ENCODE assay signal across 2 cellular contexts in the genomic region with DNA sequence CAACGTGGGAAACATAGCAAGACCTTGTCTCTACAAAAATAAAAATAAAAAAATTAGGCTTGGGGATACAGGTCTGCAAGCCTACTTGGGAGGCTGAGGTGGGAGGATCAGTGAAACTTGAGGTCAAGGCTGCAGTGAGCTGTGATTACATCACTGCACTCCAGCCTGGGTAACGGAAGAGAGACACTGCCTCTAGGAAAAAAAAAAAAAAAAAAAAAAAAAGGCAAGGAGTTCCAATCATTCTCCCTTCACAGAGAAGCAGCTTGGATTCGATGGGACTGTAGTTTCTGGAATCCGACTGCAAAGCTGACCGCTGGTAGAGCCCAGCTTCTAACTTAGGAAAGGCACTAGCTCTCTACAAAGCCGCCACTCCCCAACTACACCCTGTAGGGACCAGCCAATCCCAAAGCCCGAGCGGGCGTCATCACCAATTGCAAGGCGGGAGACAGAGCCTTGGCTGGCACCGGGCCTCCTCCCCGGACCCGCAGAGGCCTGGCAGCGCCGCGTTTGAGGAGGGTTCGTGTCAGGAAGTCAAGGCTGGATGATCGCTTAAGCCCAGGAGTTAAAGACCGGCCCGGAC.
A peak's percentile ranks its signal among the peaks of the same experiment; 100 is the strongest.
TF ChIP-seq lines count a peak whose summit lies in the region.

No MANE protein-coding gene starts in this region.

TF ChIP-seq in HEK293, 187 proteins besides CTCF, POLR2A, EP300 and RAD21 (continued from another document):
- TF ChIP-seq, protein P1, sequence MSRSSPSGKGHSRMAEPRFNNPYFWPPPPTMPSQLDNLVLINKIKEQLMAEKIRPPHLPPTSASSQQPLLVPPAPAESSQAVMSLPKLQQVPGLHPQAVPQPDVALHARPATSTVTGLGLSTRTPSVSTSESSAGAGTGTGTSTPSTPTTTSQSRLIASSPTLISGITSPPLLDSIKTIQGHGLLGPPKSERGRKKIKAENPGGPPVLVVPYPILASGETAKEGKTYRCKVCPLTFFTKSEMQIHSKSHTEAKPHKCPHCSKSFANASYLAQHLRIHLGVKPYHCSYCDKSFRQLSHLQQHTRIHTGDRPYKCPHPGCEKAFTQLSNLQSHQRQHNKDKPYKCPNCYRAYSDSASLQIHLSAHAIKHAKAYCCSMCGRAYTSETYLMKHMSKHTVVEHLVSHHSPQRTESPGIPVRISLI (tag by site-specific recombination; IDR thresholded peaks at IDR 0.05), result peak; percentile 24; the same call in 1 of the 2 replicates
- peak; percentile 70 for TF ChIP-seq ZBTB17 (tag by site-specific recombination; IDR thresholded peaks at IDR 0.05)
- 0 out of 2 replicates have a peak, but pooled peaks have one; percentile 3 for TF ChIP-seq ATF2 (tag by site-specific recombination; IDR thresholded peaks at IDR 0.05; ENCODE audit: low read depth)
- no peak for TF ChIP-seq ZNF670 (tag by site-specific recombination; IDR thresholded peaks at IDR 0.05; ENCODE audit: low read depth)
- peak; percentile 89 for TF ChIP-seq ZNF335 (tag by site-specific recombination; conservative IDR thresholded peaks at IDR 0.05)
- TF ChIP-seq ZNF366 (tag by site-specific recombination; conservative IDR thresholded peaks at IDR 0.05), result no peak
- TF ChIP-seq ZNF354C (tag by site-specific recombination; IDR thresholded peaks at IDR 0.05; ENCODE audit: borderline replicate concordance, low read depth), result no peak
- TF ChIP-seq GLIS2 (tag by site-specific recombination; IDR thresholded peaks at IDR 0.05), result no peak
- TF ChIP-seq ZNF785 (tag by site-specific recombination; IDR thresholded peaks at IDR 0.05), result no peak
- TF ChIP-seq ZNF629 (tag by site-specific recombination; IDR thresholded peaks at IDR 0.05), result 0 out of 2 replicates have a peak, but pooled peaks have one; percentile 50
- TF ChIP-seq ZNF2 (tag by site-specific recombination; IDR thresholded peaks at IDR 0.05), result 0 out of 2 replicates have a peak, but pooled peaks have one; percentile 6
- TF ChIP-seq, protein P2, sequence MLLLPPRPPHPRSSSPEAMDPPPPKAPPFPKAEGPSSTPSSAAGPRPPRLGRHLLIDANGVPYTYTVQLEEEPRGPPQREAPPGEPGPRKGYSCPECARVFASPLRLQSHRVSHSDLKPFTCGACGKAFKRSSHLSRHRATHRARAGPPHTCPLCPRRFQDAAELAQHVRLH (tag by site-specific recombination; IDR thresholded peaks at IDR 0.05), result 0 out of 2 replicates have a peak, but pooled peaks have one; percentile 16
- no peak for TF ChIP-seq ZNF391 (tag by site-specific recombination; IDR thresholded peaks at IDR 0.05; ENCODE audit: borderline replicate concordance, low read depth)
- TF ChIP-seq ZNF558 (tag by site-specific recombination; IDR thresholded peaks at IDR 0.05), result peak; percentile 39; the same call in 1 of the 2 replicates
- no peak for TF ChIP-seq ZNF148 (tag by site-specific recombination; IDR thresholded peaks at IDR 0.05; ENCODE audit: borderline replicate concordance)
- TF ChIP-seq, protein P3, sequence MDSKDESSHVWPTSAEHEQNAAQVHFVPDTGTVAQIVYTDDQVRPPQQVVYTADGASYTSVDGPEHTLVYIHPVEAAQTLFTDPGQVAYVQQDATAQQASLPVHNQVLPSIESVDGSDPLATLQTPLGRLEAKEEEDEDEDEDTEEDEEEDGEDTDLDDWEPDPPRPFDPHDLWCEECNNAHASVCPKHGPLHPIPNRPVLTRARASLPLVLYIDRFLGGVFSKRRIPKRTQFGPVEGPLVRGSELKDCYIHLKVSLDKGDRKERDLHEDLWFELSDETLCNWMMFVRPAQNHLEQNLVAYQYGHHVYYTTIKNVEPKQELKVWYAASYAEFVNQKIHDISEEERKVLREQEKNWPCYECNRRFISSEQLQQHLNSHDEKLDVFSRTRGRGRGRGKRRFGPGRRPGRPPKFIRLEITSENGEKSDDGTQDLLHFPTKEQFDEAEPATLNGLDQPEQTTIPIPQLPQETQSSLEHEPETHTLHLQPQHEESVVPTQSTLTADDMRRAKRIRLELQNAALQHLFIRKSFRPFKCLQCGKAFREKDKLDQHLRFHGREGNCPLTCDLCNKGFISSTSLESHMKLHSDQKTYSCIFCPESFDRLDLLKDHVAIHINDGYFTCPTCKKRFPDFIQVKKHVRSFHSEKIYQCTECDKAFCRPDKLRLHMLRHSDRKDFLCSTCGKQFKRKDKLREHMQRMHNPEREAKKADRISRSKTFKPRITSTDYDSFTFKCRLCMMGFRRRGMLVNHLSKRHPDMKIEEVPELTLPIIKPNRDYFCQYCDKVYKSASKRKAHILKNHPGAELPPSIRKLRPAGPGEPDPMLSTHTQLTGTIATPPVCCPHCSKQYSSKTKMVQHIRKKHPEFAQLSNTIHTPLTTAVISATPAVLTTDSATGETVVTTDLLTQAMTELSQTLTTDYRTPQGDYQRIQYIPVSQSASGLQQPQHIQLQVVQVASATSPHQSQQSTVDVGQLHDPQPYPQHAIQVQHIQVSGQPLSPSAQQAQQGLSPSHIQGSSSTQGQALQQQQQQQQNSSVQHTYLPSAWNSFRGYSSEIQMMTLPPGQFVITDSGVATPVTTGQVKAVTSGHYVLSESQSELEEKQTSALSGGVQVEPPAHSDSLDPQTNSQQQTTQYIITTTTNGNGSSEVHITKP (tag by site-specific recombination; IDR thresholded peaks at IDR 0.05), result peak; percentile 28; the same call in 1 of the 2 replicates
- TF ChIP-seq ZNF341 (tag by site-specific recombination; IDR thresholded peaks at IDR 0.05; ENCODE audit: low read depth), result peak; percentile 99

TF ChIP-seq in SK-N-SH, 30 proteins besides CTCF, POLR2A, EP300 and RAD21 (continued from another document):
- TF ChIP-seq YY1 (IDR thresholded peaks at IDR 0.05; ENCODE audit: low read depth) (no peak), SMC3 (IDR thresholded peaks at IDR 0.05; ENCODE audit: low read depth, low read length) (no peak), USF2 (IDR thresholded peaks at IDR 0.05; ENCODE audit: borderline replicate concordance, low read depth, low read length) (no peak), RCOR1 (IDR thresholded peaks at IDR 0.05; ENCODE audit: low read length) (no peak), JUND (IDR thresholded peaks at IDR 0.05) (no peak), SIN3A (IDR thresholded peaks at IDR 0.05; ENCODE audit: borderline replicate concordance, low read depth, low read length) (peak; percentile 33; the same call in 1 of the 2 replicates), MEF2A (IDR thresholded peaks at IDR 0.05; ENCODE audit: borderline replicate concordance, low read depth) (no peak), POLR2AphosphoS5 (IDR thresholded peaks at IDR 0.05; ENCODE audit: low read depth, low read length) (peak; percentile 87; the same call in 1 of the 2 replicates), USF1 (IDR thresholded peaks at IDR 0.05; ENCODE audit: borderline replicate concordance, low read depth) (no peak)
TF ChIP-seq in SK-N-SH: peak in this region for 4.
